Comparison of ENCODE assay signal across 8 cellular contexts in the genomic region with DNA sequence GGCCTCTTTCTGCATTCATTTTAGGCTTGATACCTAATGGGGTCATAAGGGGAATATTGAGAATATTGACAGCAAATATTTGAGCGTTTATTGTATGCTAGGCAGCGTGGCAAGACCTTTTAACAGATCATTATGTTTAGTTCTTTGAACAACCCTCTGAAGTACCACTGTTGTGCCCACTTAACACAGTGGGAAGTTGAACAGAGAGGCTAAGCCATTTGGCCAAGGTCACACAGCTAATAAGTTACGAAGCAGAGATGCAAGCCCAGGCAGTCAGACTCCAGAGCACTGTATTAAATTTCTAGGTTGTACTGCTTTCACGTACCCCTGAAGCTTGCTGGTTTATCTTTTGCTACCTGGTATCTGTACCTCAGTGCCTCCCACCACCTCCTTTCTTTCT. TPM values are rescaled to one million over a fixed set of nuclear protein-coding genes. Genes with fewer than 3 reads are reported as not detected.
DNase-seq lines count a peak whose midpoint lies in the region; ATAC-seq and TF ChIP-seq lines count a peak whose summit lies in the region.

No MANE protein-coding gene starts in this region.

- peaks cover 0 to 14% (median 4%) of the 10 kb centered on the region in 5 donors for H3K36me3 Mint-ChIP-seq in naive thymus-derived CD4-positive, alpha-beta T cell

- H3K4me3 Mint-ChIP-seq in naive thymus-derived CD4-positive, alpha-beta T cell, result peak overlapping the region; percentile 89 to 98 (median 96)

- peaks cover 47% of the 10 kb centered on the region for H3K4me1 ChIP-seq in KMS-11 (ENCODE audit: low read depth, poor library complexity, severe bottlenecking)
- H3K4me1 ChIP-seq in naive thymus-derived CD4-positive, alpha-beta T cell (ENCODE audit: control insufficient read depth in 2 of 2, insufficient read depth in 2 of 2, low read length in 2 of 2), result peaks cover 32 to 41% of the 10 kb centered on the region in 2 donors

- no peaks in the 10 kb centered on the region for H3K27me3 ChIP-seq in KMS-11 (ENCODE audit: insufficient read depth, low read depth)
- H3K27me3 ChIP-seq in naive thymus-derived CD4-positive, alpha-beta T cell (ENCODE audit: control insufficient read depth in 2 of 2, insufficient read depth in 2 of 2, low read length in 2 of 2), result no peaks in the 10 kb centered on the region

- H3K36me3 ChIP-seq in KMS-11 (ENCODE audit: insufficient read depth), result no peaks in the 10 kb centered on the region
- peaks cover 0 to 7% (median 0%) of the 10 kb centered on the region in 3 experiments for H3K36me3 ChIP-seq in naive thymus-derived CD4-positive, alpha-beta T cell (ENCODE audit: control insufficient read depth in 2 of 3, insufficient read depth in 3 of 3, low read length in 3 of 3)

- no peaks in the 10 kb centered on the region for H3K9me3 ChIP-seq in naive thymus-derived CD4-positive, alpha-beta T cell (ENCODE audit: control insufficient read depth in 2 of 3, low read length in 3 of 3)

- peak overlapping the region; percentile 80 for H3K9ac ChIP-seq in KMS-11

- peaks cover 50 to 71% (median 66%) of the 10 kb centered on the region in 7 donors for H3K4me1 Mint-ChIP-seq in naive thymus-derived CD4-positive, alpha-beta T cell

- peak overlapping the region; percentile 95 for H3K4me2 ChIP-seq in KMS-11

- POLR2A ChIA-PET in naive thymus-derived CD4-positive, alpha-beta T cell (lab: Charles Lee), result interaction anchor here (0.7 to 6.1 kb wide), 9 partner anchors 8 to 119 kb away, joined by 3 to 75 read pairs (median 4); no protein-coding TSS in a partner anchor

- H3K4me3 ChIP-seq in AG10803 (ENCODE audit: low read length) (peak overlapping the region; percentile 87), KMS-11 (IDR thresholded peaks at IDR 0.05; ENCODE audit: insufficient read depth, low read depth, low read length) (peak overlapping the region; percentile 79), coronary artery (peak overlapping the region; percentile 83)
- H3K4me3 ChIP-seq in naive thymus-derived CD4-positive, alpha-beta T cell (ENCODE audit: low read length), result peak overlapping the region; percentile 57

- peak overlapping the region; percentile 93; the same call in 1 of the 2 replicates for H2AFZ ChIP-seq in KMS-11 (ENCODE audit: low read depth)

- peaks cover 0 to 7% (median 0%) of the 10 kb centered on the region in 11 donors for H3K9me3 Mint-ChIP-seq in naive thymus-derived CD4-positive, alpha-beta T cell

- intact Hi-C loops in naive thymus-derived CD4-positive, alpha-beta T cell (cut with micrococcal nuclease), result loop anchor here (2.0 to 10.0 kb wide), 5 partner anchors 68 to 1165 kb away; a partner anchor contains a TSS

- H4K20me1 ChIP-seq in KMS-11 (ENCODE audit: insufficient read depth), result peaks cover 30% of the 10 kb centered on the region

- CTCF ChIA-PET in naive thymus-derived CD4-positive, alpha-beta T cell (lab: Charles Lee), result interaction anchor here (0.6 to 1.6 kb wide), 4 partner anchors 8 to 68 kb away, joined by 3 to 5 read pairs (median 4); no protein-coding TSS in a partner anchor

- peaks cover 0 to 2% (median 0%) of the 10 kb centered on the region in 5 donors for H3K27me3 Mint-ChIP-seq in naive thymus-derived CD4-positive, alpha-beta T cell

- no peak overlapping the region for H3K27ac ChIP-seq in KMS-11
- peak overlapping the region; percentile 89 to 100 for H3K27ac ChIP-seq in coronary artery
- peak overlapping the region; percentile 100 for H3K27ac ChIP-seq in naive thymus-derived CD4-positive, alpha-beta T cell (ENCODE audit: low read depth, low read length)

- peak overlapping the region; percentile 89 to 97 (median 94) for H3K27ac Mint-ChIP-seq in naive thymus-derived CD4-positive, alpha-beta T cell

- ATAC-seq in naive thymus-derived CD4-positive, alpha-beta T cell, result no peak

- peaks cover 61% of the 10 kb centered on the region for H3K79me2 ChIP-seq in KMS-11 (ENCODE audit: insufficient read depth, low read depth)

- DNase-seq in AG10803 (ENCODE audit: low read depth) (no peak), coronary artery (ENCODE audit: low spot score) (no peak), HCEC 1CT (no peak), AG08396 (ENCODE audit: low spot score) (no peak), epidermal melanocyte (ENCODE audit: insufficient read length, low spot score) (no peak), D341Med (ENCODE audit: low spot score) (no peak)
- no peak for DNase-seq in naive thymus-derived CD4-positive, alpha-beta T cell

- TF ChIP-seq CTCF in AG10803 (conservative IDR thresholded peaks at IDR 0.05; ENCODE audit: low read length) (no peak; the same call in 1 of the 2 replicates), KMS-11 (conservative IDR thresholded peaks at IDR 0.05; ENCODE audit: low read depth, low read length) (no peak), coronary artery (IDR thresholded peaks at IDR 0.05) (no peak)

RNA-seq across cellular contexts. Expression of a gene that starts 1.1 kb away (rescaled TPM):
- 100 to 1,000 TPM; 124 to 249 (median 172) TPM for total RNA-seq in naive thymus-derived CD4-positive, alpha-beta T cell
- 100 to 1,000 TPM; 176 to 190 TPM for polyA plus RNA-seq in naive thymus-derived CD4-positive, alpha-beta T cell
